Comparison of ENCODE assay signal across 25 cellular contexts in the genomic region with DNA sequence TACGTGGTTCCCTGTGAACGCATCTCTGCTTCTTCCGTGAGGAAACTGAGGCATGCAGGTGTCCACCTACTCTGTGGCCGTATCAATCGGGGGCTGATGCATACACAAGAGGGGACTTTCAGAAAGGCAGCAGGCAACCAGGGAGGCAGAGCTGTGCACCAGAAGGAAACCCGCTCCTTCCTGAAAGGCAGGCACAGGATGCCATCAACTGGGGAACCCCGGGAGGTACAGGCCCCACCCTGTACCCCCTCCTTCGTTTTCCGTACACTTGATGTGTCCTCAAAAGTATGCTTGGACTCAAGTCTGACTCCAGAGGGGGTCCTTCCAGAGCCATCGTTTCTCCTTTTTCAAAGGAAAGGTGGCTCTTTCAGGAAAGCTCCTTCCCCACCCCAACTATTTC. TPM values are rescaled to one million over a fixed set of nuclear protein-coding genes. Genes with fewer than 3 reads are reported as not detected.
A peak's percentile ranks its signal among the peaks of the same experiment; 100 is the strongest.
DNase-seq lines count a peak whose midpoint lies in the region; ATAC-seq and TF ChIP-seq lines count a peak whose summit lies in the region.
"Had no signal": no experiment of that assay in that cellular context is flagged by ENCODE, and none has a peak within 500 bp of the region (broad histone marks: within the 10 kb centered on the region; RNA-seq: fewer than 3 reads in every experiment).

No MANE protein-coding gene starts in this region.

- CTCF ChIA-PET in activated CD4-positive, alpha-beta T cell treated with anti-CD3 and anti-CD28 coated beads, Interleukin-2, amount 10 ng/mL, durations not matched to agents 7 days and 5 days (lab: Charles Lee), result interaction anchor here (1.0 to 1.6 kb wide), 2 partner anchors 16 to 27 kb away, joined by 3 read pairs; no protein-coding TSS in a partner anchor

- no peak overlapping the region for H3K4ac ChIP-seq in neuronal stem cell (ENCODE audit: low read length)

- POLR2A ChIA-PET in activated CD4-positive, alpha-beta T cell treated with anti-CD3 and anti-CD28 coated beads, Interleukin-2, amount 10 ng/mL, durations not matched to agents 7 days and 5 days (lab: Charles Lee), result no interaction called here

- ATAC-seq in GM19023 (IDR thresholded peaks at IDR 0.05; ENCODE audit: unreplicated experiment), result no peak
- ATAC-seq: left cardiac atrium had no signal

- no peak overlapping the region for H3K9ac ChIP-seq in neuronal stem cell (ENCODE audit: low read depth, low read length, poor library complexity)

- H3K4me3 Mint-ChIP-seq in activated CD4-positive, alpha-beta T cell treated with anti-CD3 and anti-CD28 coated beads, Interleukin-2, amount 10 ng/mL, durations not matched to agents 7 days and 5 days, result no peak overlapping the region
- H3K4me3 Mint-ChIP-seq: type B pancreatic cell had no signal

- no peak overlapping the region for H2BK12ac ChIP-seq in neuronal stem cell (ENCODE audit: low read length)

- H3K27ac ChIP-seq in neuronal stem cell (replicated peaks; ENCODE audit: low read length), result no peak overlapping the region
- H3K27ac ChIP-seq: adrenal gland, breast epithelium, spleen had no signal

- TF ChIP-seq CTCF in GM10266 (IDR thresholded peaks at IDR 0.05; ENCODE audit: control insufficient read depth, insufficient read depth, low read depth, missing control alignments), result peak; percentile 9

- H3K18ac ChIP-seq in neuronal stem cell (ENCODE audit: low read length), result no peak overlapping the region

- no peak overlapping the region for H3K4me2 ChIP-seq in neuronal stem cell (ENCODE audit: insufficient read depth, low read length, poor library complexity, severe bottlenecking)

- H3K4me1 ChIP-seq in neuronal stem cell (ENCODE audit: control insufficient read depth in 2 of 2, insufficient read depth in 1 of 2, low read depth in 1 of 2, low read length in 2 of 2), result peaks cover 6% of the 10 kb centered on the region in 2 donors
- H3K4me1 ChIP-seq: BE2C, breast epithelium, spleen had no signal

- no peaks in the 10 kb centered on the region for H3K36me3 Mint-ChIP-seq in activated CD4-positive, alpha-beta T cell treated with anti-CD3 and anti-CD28 coated beads, Interleukin-2, amount 10 ng/mL, durations not matched to agents 7 days and 5 days (ENCODE audit: low read depth)

- no peak overlapping the region for H2BK5ac ChIP-seq in neuronal stem cell (ENCODE audit: low read length)

- H3K23ac ChIP-seq in neuronal stem cell (ENCODE audit: low read depth, low read length, poor library complexity), result no peak overlapping the region

- H4K8ac ChIP-seq in neuronal stem cell (ENCODE audit: low read depth, low read length), result no peak overlapping the region

- DNase-seq in activated CD4-positive, alpha-beta T cell treated with anti-CD3 and anti-CD28 coated beads, Interleukin-2, amount 10 ng/mL, durations not matched to agents 7 days and 5 days, result peak; percentile 14
- DNase-seq in activated CD4-positive, alpha-beta T cell treated with anti-CD3 and anti-CD28 coated beads, Interleukin-2, amount 50 U/mL, for 4 hours, result no peak
- DNase-seq in GM10266 (ENCODE audit: extremely low spot score), result no peak
- DNase-seq in UCSD-AML1 (lab: John Stamatoyannopoulos, UW; ENCODE audit: unreplicated experiment), result peak; percentile 58
- DNase-seq in neuronal stem cell (ENCODE audit: low spot score), result no peak
- no peak for DNase-seq in NCI-H526 (lab: John Stamatoyannopoulos, UW)
- no peak for DNase-seq in NCI-H2227 treated with DMSO at 0.1 percent for 48 hours (lab: John Stamatoyannopoulos, UW)
- DNase-seq: activated CD4-positive, alpha-beta T cell treated with anti-CD3 and anti-CD28 coated beads for 48 hours; activated CD8-positive, alpha-beta memory T cell treated with anti-CD3 and anti-CD28 coated beads, Interleukin-2, amount 50 U/mL, for 4 hours; adrenal gland; BE2C; Caco-2; cortex of kidney; left cardiac atrium; mesenchymal stem cell; NCI-H146; NCI-H2171; NCI-H526 treated with DMSO at 0.1 percent for 48 hours; OCI-M1; stimulated activated CD4-positive, alpha-beta T cell treated with anti-CD3 and anti-CD28 coated beads, Interleukin-4, amount 100 ng/mL, for 24 hours had no signal

- H3K4me3 ChIP-seq in neuronal stem cell (ENCODE audit: low read length in 2 of 2), result no peak overlapping the region
- H3K4me3 ChIP-seq: adrenal gland, breast epithelium, spleen had no signal

- no peak overlapping the region for H2AFZ ChIP-seq in neuronal stem cell (ENCODE audit: low read length)

- H3K79me1 ChIP-seq in neuronal stem cell (ENCODE audit: low read depth, low read length), result no peaks in the 10 kb centered on the region

- no peaks in the 10 kb centered on the region for H3K9me3 Mint-ChIP-seq in activated CD4-positive, alpha-beta T cell treated with anti-CD3 and anti-CD28 coated beads, Interleukin-2, amount 10 ng/mL, durations not matched to agents 7 days and 5 days
- H3K9me3 Mint-ChIP-seq: activated T-helper 2 cell treated with anti-CD3 and anti-CD28 coated beads, Interferon-gamma antibody, Interleukin-2, Interleukin-4, amounts not matched to agents 10 μg/mL and 5 μg/mL and 100 μg/mL, durations not matched to agents 14 hours and 24 hours and 36 hours; type B pancreatic cell had no signal

- no peak overlapping the region for H3K14ac ChIP-seq in neuronal stem cell (ENCODE audit: low read length)

- H2AK5ac ChIP-seq in neuronal stem cell (ENCODE audit: low read depth, low read length), result peak overlapping the region; percentile 72

- no peaks in the 10 kb centered on the region for H3K36me3 ChIP-seq in neuronal stem cell (replicated peaks in 1 of 2; ENCODE audit: control insufficient read depth in 2 of 2, insufficient read depth in 2 of 2, low read length in 2 of 2)
- H3K36me3 ChIP-seq: adrenal gland, BE2C, breast epithelium, spleen had no signal

- peaks cover 6% of the 10 kb centered on the region for H3K27me3 Mint-ChIP-seq in activated CD4-positive, alpha-beta T cell treated with anti-CD3 and anti-CD28 coated beads, Interleukin-2, amount 10 ng/mL, durations not matched to agents 7 days and 5 days

- no peaks in the 10 kb centered on the region for H3K4me1 Mint-ChIP-seq in activated CD4-positive, alpha-beta T cell treated with anti-CD3 and anti-CD28 coated beads, Interleukin-2, amount 10 ng/mL, durations not matched to agents 7 days and 5 days

- peaks cover 3 to 6% of the 10 kb centered on the region in 2 donors for H3K9me3 ChIP-seq in neuronal stem cell (replicated peaks in 1 of 2; ENCODE audit: control insufficient read depth in 2 of 2, insufficient read depth in 1 of 2, low read depth in 1 of 2, low read length in 2 of 2)
- H3K9me3 ChIP-seq: adrenal gland, BE2C, breast epithelium had no signal

- WGBS in neuronal stem cell (ENCODE audit: extremely low coverage in 2 of 2, insufficient read length in 2 of 2, insufficient replicate concordance in 1 of 2), 2 donors, result no CpG with 5 or more reads among the region's 10 CpGs

- no peak overlapping the region for H3K27ac Mint-ChIP-seq in activated CD4-positive, alpha-beta T cell treated with anti-CD3 and anti-CD28 coated beads, Interleukin-2, amount 10 ng/mL, durations not matched to agents 7 days and 5 days
- H3K27ac Mint-ChIP-seq: activated T-helper 2 cell treated with anti-CD3 and anti-CD28 coated beads, Interferon-gamma antibody, Interleukin-2, Interleukin-4, amounts not matched to agents 10 μg/mL and 5 μg/mL and 100 μg/mL, durations not matched to agents 14 hours and 24 hours and 36 hours; type B pancreatic cell had no signal

- peak overlapping the region; percentile 58 for H2BK120ac ChIP-seq in neuronal stem cell (ENCODE audit: low read depth, low read length)

- H4K91ac ChIP-seq in neuronal stem cell (ENCODE audit: low read depth, low read length, poor library complexity), result no peak overlapping the region

- H2BK15ac ChIP-seq in neuronal stem cell (ENCODE audit: low read length), result peak overlapping the region; percentile 40

- H3K27me3 ChIP-seq in neuronal stem cell (ENCODE audit: control insufficient read depth in 3 of 3, insufficient read depth in 3 of 3, low read depth in 1 of 3, low read length in 3 of 3), result no peaks in the 10 kb centered on the region
- H3K27me3 ChIP-seq: adrenal gland, BE2C, breast epithelium had no signal

RNA-seq across cellular contexts. Expression of gene ASB13, which starts 59.5 kb away (rescaled TPM):
- total RNA-seq in activated CD4-positive, alpha-beta T cell treated with anti-CD3 and anti-CD28 coated beads, Interleukin-2, amount 10 ng/mL, durations not matched to agents 7 days and 5 days, result 1 to 10 TPM; 4.5 to 6.0 TPM
- 13.3 TPM for polyA plus RNA-seq in neuronal stem cell (2013, experiment 1 of 2)
- 13.2 TPM for polyA plus RNA-seq in neuronal stem cell (2013, experiment 2 of 2)

Comparison
In these comparisons a context has a peak if more than half of its experiments do, and no peak if none do; other contexts are left out.
1. DNase-seq: peak in activated CD4-positive, alpha-beta T cell treated with anti-CD3 and anti-CD28 coated beads, Interleukin-2, amount 10 ng/mL, durations not matched to agents 7 days and 5 days (single experiment) and UCSD-AML1 (single experiment); none in activated CD4-positive, alpha-beta T cell treated with anti-CD3 and anti-CD28 coated beads, Interleukin-2, amount 50 U/mL, for 4 hours (0 of 2), GM10266 (single experiment), neuronal stem cell (single experiment), NCI-H526 (0 of 2) and NCI-H2227 treated with DMSO at 0.1 percent for 48 hours (single experiment).